Comparison of ENCODE assay signal across 26 cellular contexts in genomic region chr2:32718752-32719151, GRCh38.
"Had no signal": no experiment of that assay in that cellular context is flagged by ENCODE, and none has a peak within 500 bp of the region (broad histone marks: within the 10 kb centered on the region; RNA-seq: fewer than 3 reads in every experiment).

No MANE protein-coding gene starts in this region.

- H3K4me3 Mint-ChIP-seq: activated B cell treated with CpG ODN at 0.5 μM for 24 hours; activated CD4-positive, alpha-beta T cell treated with anti-CD3 and anti-CD28 coated beads for 36 hours; activated CD8-positive, alpha-beta memory T cell treated with anti-CD3 and anti-CD28 coated beads, Interleukin-2, amount 10 ng/mL, durations not matched to agents 7 days and 5 days; activated CD8-positive, alpha-beta T cell treated with anti-CD3 and anti-CD28 coated beads, Interleukin-2, amount 10 ng/mL, durations not matched to agents 7 days and 5 days; activated T-cell treated with anti-CD3 and anti-CD28 coated beads, Interleukin-2, amount 50 U/mL, for 72 hours; effector memory CD8-positive, alpha-beta T cell; mesothelial cell of epicardium; naive B cell; stimulated activated naive CD8-positive, alpha-beta T cell treated with anti-CD3 and anti-CD28 coated beads, Interleukin-15, Interleukin-2, amounts not matched to agents 100 ng/mL and 50 ng/mL, for 24 hours had no signal

- H3K9me3 Mint-ChIP-seq: activated naive CD4-positive, alpha-beta T cell treated with anti-CD3 and anti-CD28 coated beads, Interleukin-2, amount 50 U/mL, for 72 hours; activated T-cell treated with anti-CD3 and anti-CD28 coated beads, Interleukin-2, amount 50 U/mL, for 72 hours had no signal

- H3K36me3 ChIP-seq: brain microvascular endothelial cell, ovary, thyroid gland had no signal

- H3K9me3 ChIP-seq: ovary, thyroid gland had no signal

- DNase-seq: activated B cell treated with CpG ODN at 0.5 μM for 24 hours; activated CD4-positive, alpha-beta T cell treated with anti-CD3 and anti-CD28 coated beads for 36 hours; activated CD8-positive, alpha-beta memory T cell treated with anti-CD3 and anti-CD28 coated beads, Interleukin-2, amount 10 ng/mL, durations not matched to agents 7 days and 5 days; activated CD8-positive, alpha-beta T cell treated with anti-CD3 and anti-CD28 coated beads, Interleukin-2, amount 10 ng/mL, durations not matched to agents 7 days and 5 days; activated naive CD4-positive, alpha-beta T cell; activated T-cell treated with anti-CD3 and anti-CD28 coated beads, Interleukin-2, amount 50 U/mL, for 72 hours; brain microvascular endothelial cell; caudate nucleus; cortex of kidney; effector memory CD8-positive, alpha-beta T cell; foreskin fibroblast; mammary epithelial cell; naive B cell; ovary; stimulated activated CD4-positive, alpha-beta T cell treated with anti-CD3 and anti-CD28 coated beads, Interleukin-12 subunit alpha, Interleukin-12 subunit beta, amount 100 ng/mL, for 4 hours; stimulated activated CD4-positive, alpha-beta T cell treated with anti-CD3 and anti-CD28 coated beads, Interleukin-4, amount 100 ng/mL, for 1 hour; substantia nigra; T-helper 2 cell; thyroid gland had no signal

- ATAC-seq: activated CD4-positive, alpha-beta T cell treated with anti-CD3 and anti-CD28 coated beads for 36 hours; activated CD8-positive, alpha-beta memory T cell treated with anti-CD3 and anti-CD28 coated beads, Interleukin-2, amount 10 ng/mL, durations not matched to agents 7 days and 5 days; activated CD8-positive, alpha-beta T cell treated with anti-CD3 and anti-CD28 coated beads, Interleukin-2, amount 10 ng/mL, durations not matched to agents 7 days and 5 days; activated naive CD4-positive, alpha-beta T cell treated with anti-CD3 and anti-CD28 coated beads, Interleukin-2, amount 50 U/mL, for 72 hours; activated T-cell treated with anti-CD3 and anti-CD28 coated beads, Interleukin-2, amount 50 U/mL, for 72 hours; effector memory CD8-positive, alpha-beta T cell; esophagus mucosa; sciatic nerve had no signal

- H3K4me3 ChIP-seq: ovary, skin epidermis, thyroid gland had no signal

- H3K27me3 ChIP-seq: brain microvascular endothelial cell, ovary, thyroid gland had no signal

- H3K27me3 Mint-ChIP-seq: activated B cell treated with CpG ODN at 0.5 μM for 24 hours; activated CD4-positive, alpha-beta T cell treated with anti-CD3 and anti-CD28 coated beads for 36 hours; activated CD8-positive, alpha-beta memory T cell treated with anti-CD3 and anti-CD28 coated beads, Interleukin-2, amount 10 ng/mL, durations not matched to agents 7 days and 5 days; effector memory CD8-positive, alpha-beta T cell; naive B cell; progenitor cell of endocrine pancreas; stimulated activated naive CD8-positive, alpha-beta T cell treated with anti-CD3 and anti-CD28 coated beads, Interleukin-15, Interleukin-2, amounts not matched to agents 100 ng/mL and 50 ng/mL, for 24 hours had no signal

- H3K27ac Mint-ChIP-seq: activated B cell treated with CpG ODN at 0.5 μM for 24 hours; activated CD4-positive, alpha-beta T cell treated with anti-CD3 and anti-CD28 coated beads for 36 hours; activated CD8-positive, alpha-beta memory T cell treated with anti-CD3 and anti-CD28 coated beads, Interleukin-2, amount 10 ng/mL, durations not matched to agents 7 days and 5 days; activated CD8-positive, alpha-beta T cell treated with anti-CD3 and anti-CD28 coated beads, Interleukin-2, amount 10 ng/mL, durations not matched to agents 7 days and 5 days; activated naive CD4-positive, alpha-beta T cell treated with anti-CD3 and anti-CD28 coated beads, Interleukin-2, amount 50 U/mL, for 72 hours; activated T-cell treated with anti-CD3 and anti-CD28 coated beads, Interleukin-2, amount 50 U/mL, for 72 hours; effector memory CD8-positive, alpha-beta T cell; mesothelial cell of epicardium; progenitor cell of endocrine pancreas; stimulated activated naive CD8-positive, alpha-beta T cell treated with anti-CD3 and anti-CD28 coated beads, Interleukin-15, Interleukin-2, amounts not matched to agents 100 ng/mL and 50 ng/mL, for 24 hours had no signal

- H3K27ac ChIP-seq: brain microvascular endothelial cell, ovary, skin epidermis, thyroid gland had no signal
